Comparison of ENCODE assay signal across 7 cellular contexts in the genomic region with DNA sequence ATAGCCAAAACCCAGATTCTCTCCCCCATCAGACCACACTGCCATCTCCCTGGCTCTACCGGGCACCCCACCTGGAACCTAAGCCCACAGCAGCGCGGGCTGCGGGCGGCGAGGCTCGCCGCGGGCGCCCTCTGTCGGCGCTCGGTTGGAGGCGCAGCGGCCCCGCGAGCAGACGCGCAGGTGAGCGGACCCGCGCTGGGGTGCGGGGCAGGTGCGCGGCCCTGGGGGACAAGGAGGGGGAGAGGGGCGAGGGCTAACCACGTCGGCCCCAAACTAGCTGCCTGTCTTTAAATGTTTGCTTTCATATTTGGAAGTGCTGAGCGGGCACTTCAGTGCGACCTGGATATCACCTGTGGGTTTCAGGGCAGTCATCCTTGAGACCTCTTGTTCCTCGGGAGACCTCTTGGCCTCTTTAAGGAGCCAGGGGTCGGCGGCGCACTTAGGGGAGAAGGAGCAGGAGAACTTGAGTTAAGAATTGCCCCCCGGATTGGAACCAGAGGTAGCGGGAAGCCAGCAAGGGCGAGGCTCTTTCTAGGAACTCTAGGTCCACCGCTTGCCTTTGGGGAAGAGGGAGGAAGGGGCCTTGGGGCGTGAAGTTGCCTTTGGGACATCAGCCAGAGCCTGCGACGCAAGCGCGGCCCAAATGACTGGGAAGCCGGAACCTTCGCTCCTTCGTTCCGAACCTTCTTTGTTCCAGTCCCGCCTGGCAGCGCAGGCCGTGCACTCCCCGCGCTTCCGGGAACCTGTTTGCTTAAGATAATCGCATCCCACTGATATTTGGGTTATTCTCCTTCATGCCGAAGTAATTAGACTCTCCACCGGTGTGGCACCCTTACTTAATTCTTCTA.
DNase-seq lines count a peak whose midpoint lies in the region; ATAC-seq and TF ChIP-seq lines count a peak whose summit lies in the region.

No MANE protein-coding gene starts in this region.

- in situ Hi-C loops in GM13977 (cut with MboI; ENCODE audit: low pct_unique_long_range_greater_than_20kb, low sequenced_read_pairs, unreplicated experiment) = loop anchor here (25.0 kb wide), 3 partner anchors 398 to 1402 kb away; no protein-coding TSS in a partner anchor

- peaks cover 5% of the 10 kb centered on the region for H3K27me3 ChIP-seq in fibroblast of lung (ENCODE audit: control insufficient read depth, insufficient read depth, low read length)

- peak overlapping the region; percentile 56 for H2AFZ ChIP-seq in fibroblast of lung (ENCODE audit: low read length)

- peaks cover 9% of the 10 kb centered on the region for H3K4me1 Mint-ChIP-seq in osteocyte (ENCODE audit: unreplicated experiment)

- no peak overlapping the region for H3K27ac Mint-ChIP-seq in osteocyte (ENCODE audit: unreplicated experiment)

- TF ChIP-seq CTCF in GM13977 (IDR thresholded peaks at IDR 0.05; ENCODE audit: extremely low read depth, insufficient read depth, missing control alignments) (peak; percentile 96), fibroblast of lung (conservative IDR thresholded peaks at IDR 0.05 in 1 of 2, IDR thresholded peaks at IDR 0.05 in 1 of 2; ENCODE audit: low read depth in 1 of 2, low read length in 2 of 2) (peak; percentile 34 to 61), osteocyte (IDR thresholded peaks at IDR 0.05) (peak; percentile 90)

- no peaks in the 10 kb centered on the region for H3K4me1 ChIP-seq in fibroblast of lung (ENCODE audit: control insufficient read depth, extremely low read depth, insufficient read depth, low read length)

- no peaks in the 10 kb centered on the region for H3K36me3 ChIP-seq in fibroblast of lung (ENCODE audit: control insufficient read depth, insufficient read depth, low read length)

- H3K27ac ChIP-seq in fibroblast of lung (ENCODE audit: insufficient read depth, low read length) = no peak overlapping the region

- no peaks in the 10 kb centered on the region for H3K9me3 ChIP-seq in fibroblast of lung (ENCODE audit: control insufficient read depth, insufficient read depth, low read depth, low read length)

- ATAC-seq in HG02571 (IDR thresholded peaks at IDR 0.05; ENCODE audit: unreplicated experiment) = peak; percentile 76

- peak; percentile 76 for DNase-seq in GM13977 (ENCODE audit: low spot score)
- DNase-seq in NCI-H1417 treated with DMSO at 0.1 percent for 48 hours (lab: John Stamatoyannopoulos, UW) = peak; percentile 56
- DNase-seq in activated CD8-positive, alpha-beta memory T cell treated with anti-CD3 and anti-CD28 coated beads, Interleukin-2, amount 50 U/mL, for 48 hours = peak; percentile 81
- no peak for DNase-seq in fibroblast of lung (ENCODE audit: low read depth in 2 of 2)
- DNase-seq in osteocyte (ENCODE audit: extremely low spot score, unreplicated experiment) = no peak
- DNase-seq in midbrain (lab: John Stamatoyannopoulos, UW) = no peak

- peak overlapping the region; percentile 55 for H3K4me3 Mint-ChIP-seq in osteocyte (ENCODE audit: unreplicated experiment)

- H3K36me3 Mint-ChIP-seq in osteocyte (ENCODE audit: unreplicated experiment) = no peaks in the 10 kb centered on the region

- H3K4me2 ChIP-seq in fibroblast of lung (ENCODE audit: extremely low read depth, insufficient read depth, low read length) = peak overlapping the region; percentile 54

- peak overlapping the region in 3 of 4 experiments; percentile 28 to 64 (median 56) for H3K4me3 ChIP-seq in fibroblast of lung (replicated peaks in 1 of 4; ENCODE audit: control extremely low read depth in 1 of 4, insufficient read depth in 1 of 4, low read depth in 3 of 4, low read length in 4 of 4)

- no peaks in the 10 kb centered on the region for H3K79me2 ChIP-seq in fibroblast of lung (ENCODE audit: control insufficient read depth, insufficient read depth, low read length)

- no peak overlapping the region for H3K9ac ChIP-seq in fibroblast of lung (ENCODE audit: insufficient read depth, low read length)

- no peaks in the 10 kb centered on the region for H3K9me3 Mint-ChIP-seq in osteocyte (ENCODE audit: unreplicated experiment)

- peaks cover 52% of the 10 kb centered on the region for H3K27me3 Mint-ChIP-seq in osteocyte (ENCODE audit: unreplicated experiment)

- H4K20me1 ChIP-seq in fibroblast of lung (ENCODE audit: control insufficient read depth, extremely low read depth, insufficient read depth, low read length) = no peaks in the 10 kb centered on the region

Comparison
In these comparisons a context has a peak if more than half of its experiments do, and no peak if none do; other contexts are left out.
1. DNase-seq: peak in GM13977 (single experiment), NCI-H1417 treated with DMSO at 0.1 percent for 48 hours (single experiment) and activated CD8-positive, alpha-beta memory T cell treated with anti-CD3 and anti-CD28 coated beads, Interleukin-2, amount 50 U/mL, for 48 hours (single experiment); none in fibroblast of lung (0 of 2), osteocyte (single experiment) and midbrain (single experiment).
2. Peak in every context shown above with its lines, with median percentiles within 50 percentile points of each other: CTCF ChIP-seq.